ENCODE assay signal across 17 cellular contexts in the genomic region with DNA sequence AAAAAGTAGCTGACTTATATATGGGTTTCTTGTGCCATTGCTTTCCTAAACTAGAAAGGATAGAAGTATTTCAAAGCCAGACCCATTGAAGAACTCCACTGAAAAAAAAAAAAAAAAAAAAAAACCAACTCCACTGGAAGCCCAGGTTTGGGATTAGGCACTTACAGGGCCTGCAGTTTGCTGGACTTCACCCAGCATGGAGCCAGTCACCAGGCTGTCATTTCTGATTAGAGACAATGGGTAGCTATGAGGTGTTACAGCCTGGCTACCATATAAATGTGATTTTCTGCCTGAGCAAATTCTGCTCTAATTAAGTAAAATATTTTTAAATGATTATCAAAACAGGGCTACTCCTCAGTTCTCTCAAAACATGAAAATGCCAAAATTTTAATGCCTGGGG. TPM values are rescaled to one million over a fixed set of nuclear protein-coding genes. Genes with fewer than 3 reads are reported as not detected.
A peak's percentile ranks its signal among the peaks of the same experiment; 100 is the strongest.
DNase-seq lines count a peak whose midpoint lies in the region; ATAC-seq and TF ChIP-seq lines count a peak whose summit lies in the region.
"Had no signal": no experiment of that assay in that cellular context is flagged by ENCODE, and none has a peak within 500 bp of the region (broad histone marks: within the 10 kb centered on the region; RNA-seq: fewer than 3 reads in every experiment).

No MANE protein-coding gene starts in this region.

- H3K27ac ChIP-seq in SK-N-MC (peak overlapping the region; percentile 85), gastrocnemius medialis (no peak overlapping the region)
- H3K27ac ChIP-seq: C4-2B had no signal

- TF ChIP-seq POLR2A in gastrocnemius medialis (IDR thresholded peaks at IDR 0.05): no peak

- in situ Hi-C loops in gastrocnemius medialis (cut with MboI; ENCODE audit: low sequenced_read_pairs in 4 of 4): no loop called here

- ATAC-seq in esophagus mucosa (peak; percentile 48), GM18858 (IDR thresholded peaks at IDR 0.05; ENCODE audit: unreplicated experiment) (no peak), gastrocnemius medialis (no peak)
- ATAC-seq: HepG2, Panc1 had no signal

- no peaks in the 10 kb centered on the region for H3K27me3 ChIP-seq in gastrocnemius medialis

- H3K9me3 ChIP-seq in SK-N-MC (ENCODE audit: low read depth, low read length) (no peaks in the 10 kb centered on the region), gastrocnemius medialis (no peaks in the 10 kb centered on the region)

- DNase-seq in H4 (ENCODE audit: low spot score): peak; percentile 20
- no peak for DNase-seq in SK-N-MC (ENCODE audit: low read depth, low spot score)
- peak; percentile 53 for DNase-seq in retina
- no peak for DNase-seq in HCEC 1CT
- DNase-seq in NCI-H1436 (lab: John Stamatoyannopoulos, UW): no peak
- no peak for DNase-seq in gastrocnemius medialis
- DNase-seq: DND-41, KG1, NCI-H1436 treated with DMSO at 0.1 percent for 48 hours, NCI-H2081, NCI-H2227 treated with DMSO at 0.1 percent for 48 hours, NCI-H524 had no signal

- intact Hi-C loops in gastrocnemius medialis (cut with DNase I; ENCODE audit: low total_unique reads): no loop called here

- no peaks in the 10 kb centered on the region for H3K36me3 ChIP-seq in SK-N-MC (ENCODE audit: insufficient read depth, low read length)
- no peaks in the 10 kb centered on the region for H3K36me3 ChIP-seq in gastrocnemius medialis

- H3K9ac ChIP-seq in SK-N-MC (ENCODE audit: insufficient read length): peak overlapping the region; percentile 20

- TF ChIP-seq CTCF in gastrocnemius medialis (IDR thresholded peaks at IDR 0.05 in 4 of 5, conservative IDR thresholded peaks at IDR 0.05 in 1 of 5): no peak

- H3K4me1 ChIP-seq in gastrocnemius medialis: no peaks in the 10 kb centered on the region

- peak overlapping the region; percentile 49; the same call in 1 of the 2 replicates for H3K4me3 ChIP-seq in SK-N-MC
- H3K4me3 ChIP-seq in gastrocnemius medialis: no peak overlapping the region

RNA-seq across cellular contexts. Expression of gene HS6ST2, which starts 49.5 kb away (rescaled TPM):
- 2.9 and 3.9 TPM in 2 replicates for total RNA-seq in H4 (2014; rRNA removed; shearing (Covaris generic))
- 8.5 TPM for total RNA-seq in esophagus mucosa
- total RNA-seq in gastrocnemius medialis: 1 to 10 TPM in 3 of 4 donors, not detected in 1; 1.9 to 2.8 (median 2.1) TPM
- total RNA-seq: HepG2 had no signal

Comparison
In these comparisons a context has a peak if more than half of its experiments do, and no peak if none do; other contexts are left out.
1. DNase-seq: peak in H4 (single experiment) and retina (single experiment); none in SK-N-MC (single experiment), HCEC 1CT (single experiment), NCI-H1436 (single experiment) and gastrocnemius medialis (0 of 2).